1 cellular context compared by ENCODE assay signal in the genomic region with DNA sequence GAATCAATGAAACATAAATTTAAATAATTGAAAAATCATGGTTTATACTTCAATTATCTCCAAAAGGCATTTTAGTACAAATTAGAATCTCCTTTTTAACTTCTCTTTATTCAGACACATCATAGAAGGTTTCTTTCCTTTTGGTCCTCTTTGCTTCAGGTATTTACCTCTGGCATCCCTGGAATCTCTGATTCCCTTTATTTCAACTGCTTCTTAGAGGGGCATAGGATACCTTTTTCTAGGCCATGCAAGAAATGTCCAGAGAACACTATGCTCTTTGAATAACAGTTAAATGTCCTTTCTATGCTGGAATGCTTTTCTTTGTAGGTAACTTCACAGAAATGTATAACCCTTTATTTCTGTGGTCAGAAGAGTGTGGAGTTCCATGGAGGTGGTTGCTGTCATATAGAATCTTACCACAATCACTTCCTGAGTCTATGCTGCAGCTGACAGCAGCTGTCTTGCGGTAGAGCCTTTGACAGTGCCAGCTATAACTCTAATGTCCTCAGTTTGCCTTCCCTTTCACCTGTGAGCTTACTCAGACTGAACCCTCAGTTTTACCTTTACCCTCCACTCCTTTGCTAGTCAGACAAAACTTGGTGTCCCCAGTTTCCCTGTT.
TF ChIP-seq lines count a peak whose summit lies in the region.

No MANE protein-coding gene starts in this region.

TF ChIP-seq in SK-N-SH, 30 proteins besides CTCF, POLR2A, EP300 and RAD21 (continued from another document):
- TF ChIP-seq IRF3 (IDR thresholded peaks at IDR 0.05; ENCODE audit: low read depth, low read length) (no peak), NFIC (IDR thresholded peaks at IDR 0.05; ENCODE audit: borderline replicate concordance) (no peak), USF2 (IDR thresholded peaks at IDR 0.05; ENCODE audit: borderline replicate concordance, low read depth, low read length) (no peak), YY1 (IDR thresholded peaks at IDR 0.05; ENCODE audit: low read depth) (no peak), POLR2AphosphoS5 (IDR thresholded peaks at IDR 0.05; ENCODE audit: low read depth, low read length) (no peak), TAF1 (IDR thresholded peaks at IDR 0.05; ENCODE audit: borderline replicate concordance, low read depth, low read length) (no peak), MXI1 (IDR thresholded peaks at IDR 0.05; ENCODE audit: low read depth, low read length) (no peak)
